ENCODE assay signal across 24 cellular contexts in the genomic region with DNA sequence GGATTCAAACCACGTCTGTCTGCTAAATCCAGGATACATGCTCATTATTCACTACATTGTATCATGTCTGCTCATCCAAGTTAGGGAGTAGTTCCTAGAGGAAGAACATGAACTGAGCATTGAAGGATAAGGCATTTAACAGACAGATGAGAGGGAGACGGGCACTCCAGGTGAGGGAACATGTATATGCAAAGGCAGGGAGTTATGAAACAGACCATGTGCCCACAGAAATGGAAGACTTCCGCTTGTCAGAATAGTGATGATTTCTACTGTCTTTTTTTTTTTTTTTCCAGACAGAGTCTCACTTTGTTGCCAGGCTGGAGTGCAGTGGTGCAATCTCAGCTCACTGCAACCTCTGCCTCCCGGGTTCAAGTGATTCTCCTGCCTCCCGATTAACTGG.
DNase-seq lines count a peak whose midpoint lies in the region; ATAC-seq and TF ChIP-seq lines count a peak whose summit lies in the region.
"Had no signal": no experiment of that assay in that cellular context is flagged by ENCODE, and none has a peak within 500 bp of the region (broad histone marks: within the 10 kb centered on the region; RNA-seq: fewer than 3 reads in every experiment).

No MANE protein-coding gene starts in this region.

- H3K9me3 ChIP-seq in OCI-LY3 (ENCODE audit: insufficient read depth, low read length) (no peaks in the 10 kb centered on the region), neutrophil (no peaks in the 10 kb centered on the region)
- H3K9me3 ChIP-seq: A549 had no signal

- H3K4me1 ChIP-seq in OCI-LY3 (ENCODE audit: low read length) (peaks cover 11% of the 10 kb centered on the region), neutrophil (ENCODE audit: control insufficient read depth in 1 of 2, insufficient read depth in 1 of 2, low read depth in 1 of 2, low read length in 1 of 2) (peaks cover 84 to 86% of the 10 kb centered on the region in 2 experiments)

- H3K27me3 ChIP-seq in OCI-LY3 (ENCODE audit: low read depth, low read length) (no peaks in the 10 kb centered on the region), neutrophil (no peaks in the 10 kb centered on the region)

- no peak overlapping the region for H3K4me3 ChIP-seq in OCI-LY3 (ENCODE audit: low read length)
- peak overlapping the region; percentile 21 to 48 for H3K4me3 ChIP-seq in neutrophil (ENCODE audit: low read depth in 1 of 2, low read length in 1 of 2)
- H3K4me3 ChIP-seq: A549, GM23338, SK-N-MC had no signal

- peak overlapping the region; percentile 27; the same call in 1 of the 2 replicates for H2AFZ ChIP-seq in OCI-LY3 (ENCODE audit: low read depth, low read length)
- H2AFZ ChIP-seq: GM23338 had no signal

- H3K27ac ChIP-seq in 22Rv1 (peak overlapping the region; percentile 87), OCI-LY3 (ENCODE audit: low read length) (no peak overlapping the region), neutrophil (peak overlapping the region; percentile 97)
- H3K27ac ChIP-seq: A549, SK-N-MC had no signal

- no peak for TF ChIP-seq CTCF in 22Rv1 (IDR thresholded peaks at IDR 0.05)
- no peak for TF ChIP-seq CTCF in OCI-LY3 (IDR thresholded peaks at IDR 0.05; ENCODE audit: low read depth, low read length)
- no peak for TF ChIP-seq CTCF in neutrophil (IDR thresholded peaks at IDR 0.05)

- DNase-seq in GF-D8 (lab: John Stamatoyannopoulos, UW) = peak; percentile 5
- no peak for DNase-seq in DMS53 treated with DMSO at 0.1 percent for 48 hours (lab: John Stamatoyannopoulos, UW; ENCODE audit: unreplicated experiment)
- DNase-seq in SKM-1 treated with dmso at 0.1 percent for 144 hours (lab: John Stamatoyannopoulos, UW; ENCODE audit: unreplicated experiment) = no peak
- DNase-seq in activated CD8-positive, alpha-beta memory T cell treated with anti-CD3 and anti-CD28 coated beads, Interleukin-2, amount 50 U/mL, for 48 hours = no peak
- DNase-seq: C1 segment of cervical spinal cord; DND-41; H9; KBM-7; NCI-H1092; NCI-H1417 treated with DMSO at 0.1 percent for 48 hours; NCI-H187 treated with DMSO at 0.1 percent for 48 hours; NCI-H446; NCI-H524 treated with DMSO at 0.1 percent for 48 hours; NCI-H774; NK-92 treated with Interleukin-12 subunit alpha and Interleukin-12 subunit beta, amount 100 ng/mL, for 24 hours; SIG-M5; SW 1271 had no signal

- H3K36me3 ChIP-seq in OCI-LY3 (replicated peaks; ENCODE audit: low read depth, low read length) (no peaks in the 10 kb centered on the region), neutrophil (no peaks in the 10 kb centered on the region)

- no peak for ATAC-seq in GM21619 (IDR thresholded peaks at IDR 0.05; ENCODE audit: unreplicated experiment)
- ATAC-seq: A549 had no signal

- H3K79me2 ChIP-seq in OCI-LY3 (ENCODE audit: low read length) = peaks cover 9% of the 10 kb centered on the region

- H3K4me2 ChIP-seq in OCI-LY3 (ENCODE audit: low read length) = peak overlapping the region; percentile 39
- H3K4me2 ChIP-seq: A549, GM23338 had no signal

- no peaks in the 10 kb centered on the region for H4K20me1 ChIP-seq in OCI-LY3 (ENCODE audit: insufficient read depth, low read length)

- no peak overlapping the region for H3K9ac ChIP-seq in OCI-LY3 (ENCODE audit: low read length)
